20 cellular contexts compared by ENCODE assay signal in the genomic region with DNA sequence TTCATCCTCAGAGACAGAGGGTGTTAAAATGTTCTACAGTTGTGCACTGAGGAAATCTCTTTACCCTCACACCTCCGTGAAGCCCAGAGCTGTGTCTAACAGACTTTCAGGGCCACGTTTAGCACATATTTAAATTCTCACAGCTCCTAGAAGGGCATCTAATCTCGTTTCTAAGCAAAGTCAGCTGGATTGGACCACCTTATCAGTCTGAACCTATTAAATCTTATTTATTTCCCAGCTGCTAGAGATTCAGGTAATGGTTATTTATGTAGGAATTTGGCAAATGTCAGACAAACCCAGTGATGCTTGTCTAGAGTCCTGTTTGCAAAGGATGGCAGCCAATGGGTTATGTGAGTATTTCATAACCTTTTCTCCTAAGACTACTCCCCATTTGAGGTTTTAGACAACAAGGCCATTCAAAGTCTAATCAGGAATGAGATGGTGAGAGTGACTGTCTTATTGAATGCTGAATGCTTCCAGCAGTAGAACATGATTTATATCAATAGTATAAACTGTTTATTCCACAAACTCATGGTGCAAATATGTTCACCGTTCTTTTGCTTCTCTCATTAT. TPM values are rescaled to one million over a fixed set of nuclear protein-coding genes. Genes with fewer than 3 reads are reported as not detected.
A peak's percentile ranks its signal among the peaks of the same experiment; 100 is the strongest.
DNase-seq lines count a peak whose midpoint lies in the region; FAIRE-seq and TF ChIP-seq lines count a peak whose summit lies in the region.
"Had no signal": no experiment of that assay in that cellular context is flagged by ENCODE, and none has a peak within 500 bp of the region (broad histone marks: within the 10 kb centered on the region; RNA-seq: fewer than 3 reads in every experiment).

No MANE protein-coding gene starts in this region.

- no peak for TF ChIP-seq RAD21 in H1 (IDR thresholded peaks at IDR 0.05 in 1 of 2, conservative IDR thresholded peaks at IDR 0.05 in 1 of 2; ENCODE audit: low read depth in 2 of 2, low read length in 2 of 2)

- H3K27me3 ChIP-seq in mammary epithelial cell (ENCODE audit: insufficient read depth, low read length) (no peaks in the 10 kb centered on the region), breast epithelium (no peaks in the 10 kb centered on the region), H1 (replicated peaks in 1 of 4; ENCODE audit: control insufficient read depth in 3 of 4, extremely low read depth in 1 of 4, insufficient read depth in 3 of 4, low read length in 3 of 4) (no peaks in the 10 kb centered on the region), testis (no peaks in the 10 kb centered on the region)

- no TSS peak for BruUV-seq in mammary epithelial cell (replicated peaks; lab: Mats Ljungman, UMichigan)

- no peaks in the 10 kb centered on the region for H3K9me3 ChIP-seq in mammary epithelial cell (replicated peaks; ENCODE audit: insufficient read depth, low read length)
- H3K9me3 ChIP-seq in breast epithelium, result no peaks in the 10 kb centered on the region
- H3K9me3 ChIP-seq in H1 (ENCODE audit: insufficient read depth in 2 of 2, low read depth in 1 of 2, low read length in 1 of 2), result no peaks in the 10 kb centered on the region
- H3K9me3 ChIP-seq in testis, result no peaks in the 10 kb centered on the region

- no peak overlapping the region for H3K9ac ChIP-seq in mammary epithelial cell (ENCODE audit: insufficient read depth, low read length)
- no peak overlapping the region; a peak in 1 of 7 replicates for H3K9ac ChIP-seq in H1 (replicated peaks in 1 of 4; ENCODE audit: extremely low read depth in 1 of 4, low read depth in 3 of 4, low read length in 3 of 4)

- H4K20me1 ChIP-seq in mammary epithelial cell (ENCODE audit: insufficient read depth, low read length) (no peaks in the 10 kb centered on the region), H1 (replicated peaks in 1 of 2; ENCODE audit: control insufficient read depth in 1 of 2, insufficient read depth in 2 of 2, low read length in 2 of 2) (no peaks in the 10 kb centered on the region)

- no peak for FAIRE-seq in H1 (lab: Jason Lieb, UNC)
- FAIRE-seq: GM12891, GM18507 had no signal

- peak overlapping the region; percentile 83 for H2BK120ac ChIP-seq in H1 (replicated peaks; ENCODE audit: low read depth, low read length)

- TF ChIP-seq EP300 in H1 (IDR thresholded peaks at IDR 0.05; ENCODE audit: borderline replicate concordance in 1 of 2, low read depth in 2 of 2, low read length in 2 of 2), result no peak

- dilution Hi-C loops in mammary epithelial cell (cut with HindIII; ENCODE audit: low sequenced_read_pairs), result no loop called here

- H3K4me3 ChIP-seq in mammary epithelial cell (replicated peaks in 1 of 3; ENCODE audit: insufficient read depth in 1 of 3, low read depth in 2 of 3, low read length in 3 of 3) (no peak overlapping the region), breast epithelium (no peak overlapping the region), H1 (ENCODE audit: extremely low read depth in 1 of 4, insufficient read depth in 2 of 4, low read depth in 3 of 4, low read length in 4 of 4) (no peak overlapping the region), testis (no peak overlapping the region)

- H3K23ac ChIP-seq in H1 (ENCODE audit: insufficient read length), result no peak overlapping the region

- H3K23me2 ChIP-seq in H1 (ENCODE audit: low read depth, low read length), result 0 out of 2 replicates have a peak, but pooled peaks cover 2% of the 10 kb centered on the region

- peak overlapping the region; percentile 42 for H3K18ac ChIP-seq in H1 (ENCODE audit: extremely low read depth, low read length)

- H4K8ac ChIP-seq in H1 (ENCODE audit: extremely low read depth, insufficient read depth, low read length), result no peak overlapping the region

- no peak overlapping the region for H4K5ac ChIP-seq in H1 (ENCODE audit: insufficient read length, low read depth, low read length)

- peak overlapping the region; percentile 62; the same call in 1 of the 2 replicates for H2BK5ac ChIP-seq in H1 (ENCODE audit: low read depth, low read length)

- no peak overlapping the region for H3K4ac ChIP-seq in H1 (replicated peaks; ENCODE audit: insufficient read length, low read depth, low read length)

- H3K79me2 ChIP-seq in mammary epithelial cell (ENCODE audit: insufficient read depth, low read length), result no peaks in the 10 kb centered on the region
- H3K79me2 ChIP-seq in H1 (ENCODE audit: control insufficient read depth in 1 of 2, insufficient read depth in 2 of 2, low read length in 2 of 2), result no peaks in the 10 kb centered on the region

- CTCF ChIA-PET in mammary epithelial cell (lab: Charles Lee; ENCODE audit: low non-redundant PET) (interaction anchor here (0.6 kb wide), 1 partner anchor 14 kb away, joined by 4 read pairs; no protein-coding TSS in a partner anchor), H1 (lab: Charles Lee; ENCODE audit: partially characterized antibody) (interaction anchor here (0.6 to 2.2 kb wide), 5 partner anchors 9 to 146 kb away, joined by 3 to 8 read pairs (median 3); no protein-coding TSS in a partner anchor), RWPE1 (lab: Yijun Ruan, JAX) (no interaction called here)

- intact Hi-C loops in mammary epithelial cell (cut with micrococcal nuclease), result no loop called here
- intact Hi-C loops in breast epithelium (cut with DNase I; ENCODE audit: low total_unique reads), result no loop called here
- intact Hi-C loops in testis (cut with DNase I; ENCODE audit: low total_unique reads), result no loop called here

- H2BK20ac ChIP-seq in H1 (ENCODE audit: low read length), result peak overlapping the region; percentile 94; the same call in 1 of the 2 replicates

- H3K36me3 ChIP-seq in mammary epithelial cell (ENCODE audit: insufficient read depth, low read length), result no peaks in the 10 kb centered on the region
- H3K36me3 ChIP-seq in breast epithelium, result no peaks in the 10 kb centered on the region
- H3K36me3 ChIP-seq in H1 (ENCODE audit: control insufficient read depth in 2 of 4, insufficient read depth in 4 of 4, low read length in 3 of 4), result no peaks in the 10 kb centered on the region
- no peaks in the 10 kb centered on the region for H3K36me3 ChIP-seq in testis (ENCODE audit: low read depth, missing control alignments)

- H3K4me2 ChIP-seq in mammary epithelial cell (ENCODE audit: insufficient read depth, low read depth, low read length), result no peak overlapping the region
- peak overlapping the region; percentile 54 to 65; a peak in 2 of 4 replicates for H3K4me2 ChIP-seq in H1 (ENCODE audit: insufficient read depth in 1 of 2, low read depth in 2 of 2, low read length in 2 of 2)

- TF ChIP-seq CTCF in mammary epithelial cell (conservative IDR thresholded peaks at IDR 0.05 in 1 of 2, IDR thresholded peaks at IDR 0.05 in 1 of 2; ENCODE audit: extremely low read depth in 1 of 2, insufficient read depth in 1 of 2, low read depth in 1 of 2, low read length in 2 of 2), result no peak
- TF ChIP-seq CTCF in breast epithelium (IDR thresholded peaks at IDR 0.05), result no peak
- TF ChIP-seq CTCF in H1 (IDR thresholded peaks at IDR 0.05; ENCODE audit: control extremely low read depth in 1 of 3, insufficient read depth in 1 of 3, low read depth in 1 of 3, low read length in 3 of 3), result no peak
- no peak for TF ChIP-seq CTCF in testis (IDR thresholded peaks at IDR 0.05)
- no peak for TF ChIP-seq CTCF in RWPE1 (conservative IDR thresholded peaks at IDR 0.05; ENCODE audit: low read depth)

- no peaks in the 10 kb centered on the region for H3K4me1 ChIP-seq in mammary epithelial cell (ENCODE audit: insufficient read depth, low read length)
- H3K4me1 ChIP-seq in breast epithelium, result no peaks in the 10 kb centered on the region
- peaks cover 3 to 17% (median 10%) of the 10 kb centered on the region in 4 experiments for H3K4me1 ChIP-seq in H1 (replicated peaks in 1 of 4; ENCODE audit: control insufficient read depth in 3 of 4, insufficient read depth in 4 of 4, low read length in 3 of 4)
- no peaks in the 10 kb centered on the region for H3K4me1 ChIP-seq in testis

- WGBS in mammary epithelial cell (ENCODE audit: low coverage, missing lambda C conversion rate), result 31% methylated on average over 4 of the region's 4 CpGs
- 84% methylated on average over 4 of the region's 4 CpGs; no CpG with 5 or more reads in 1 of the 2 experiments for WGBS in H1 (ENCODE audit: extremely low coverage in 1 of 2, insufficient coverage in 1 of 2, insufficient read length in 1 of 2, insufficient replicate concordance in 2 of 2, low coverage in 1 of 2, low lambda C conversion rate in 2 of 2, missing lambda C conversion rate in 1 of 2), 2 experiments
- WGBS in testis, 2 donors, result 42 to 48% methylated on average over 4 of the region's 4 CpGs

- TF ChIP-seq POLR2A in breast epithelium (IDR thresholded peaks at IDR 0.05), result no peak
- TF ChIP-seq POLR2A in H1 (IDR thresholded peaks at IDR 0.05; ENCODE audit: control extremely low read depth in 1 of 2, low read depth in 2 of 2, low read length in 2 of 2), result no peak
- TF ChIP-seq POLR2A in testis (IDR thresholded peaks at IDR 0.05), result no peak

- no peak overlapping the region for H2AFZ ChIP-seq in mammary epithelial cell (ENCODE audit: low read depth, low read length)
- H2AFZ ChIP-seq in H1 (ENCODE audit: low read length), result peak overlapping the region; percentile 62; the same call in 1 of the 2 replicates

- peak overlapping the region; percentile 94; the same call in 1 of the 2 replicates for H2BK12ac ChIP-seq in H1 (ENCODE audit: low read depth, low read length)

- H3K27ac ChIP-seq in mammary epithelial cell (ENCODE audit: insufficient read depth, low read depth, low read length) (no peak overlapping the region), breast epithelium (no peak overlapping the region), H1 (ENCODE audit: low read depth, low read length) (no peak overlapping the region), testis (peak overlapping the region; percentile 20 to 25), RWPE1 (no peak overlapping the region)

- H4K91ac ChIP-seq in H1 (replicated peaks; ENCODE audit: insufficient read length, low read length), result peak overlapping the region; percentile 68

- in situ Hi-C loops in mammary epithelial cell (cut with MboI; ENCODE audit: low sequenced_read_pairs in 2 of 2), result no loop called here

- no peak overlapping the region for H3K56ac ChIP-seq in H1 (replicated peaks; ENCODE audit: insufficient read length, low read depth, low read length)

- POLR2A ChIA-PET in H1 (lab: Charles Lee; ENCODE audit: partially characterized antibody) (interaction anchor here (0.6 to 0.8 kb wide), 2 partner anchors 11 to 107 kb away, joined by 3 read pairs; no protein-coding TSS in a partner anchor), RWPE1 (lab: Yijun Ruan, JAX; ENCODE audit: low non-redundant PET) (no interaction called here)

- DNase-seq in mammary epithelial cell (peak; percentile 16), breast epithelium (ENCODE audit: low spot score in 2 of 2) (no peak), H1 (ENCODE audit: low read depth in 1 of 2, low spot score in 2 of 2) (no peak), left kidney (ENCODE audit: low read depth, low spot score) (peak; percentile 45), testis (no peak), RWPE1 (ENCODE audit: low spot score) (no peak), NCI-H526 treated with DMSO at 0.1 percent for 48 hours (lab: John Stamatoyannopoulos, UW) (no peak)
- no peak for DNase-seq in activated T-cell treated with anti-CD3 and anti-CD28 coated beads, Interleukin-2, amount 50 U/mL, for 48 hours
- DNase-seq: COR-L47, Karpas-422, MM.1S, NCI-H1092, NCI-H1694, NCI-H2081 treated with DMSO at 0.1 percent for 48 hours, NCI-H446 treated with DMSO at 0.1 percent for 48 hours, NCI-H748 treated with DMSO at 0.1 percent for 48 hours, RPMI8226, SIG-M5 had no signal

- no peaks in the 10 kb centered on the region for H3K79me1 ChIP-seq in H1 (ENCODE audit: low read depth, low read length)

- H2BK15ac ChIP-seq in H1 (ENCODE audit: low read length), result no peak overlapping the region

- H2AK5ac ChIP-seq in H1 (ENCODE audit: low read depth, low read length), result no peak overlapping the region

- H3K14ac ChIP-seq in H1 (ENCODE audit: insufficient read length), result no peak overlapping the region

RNA-seq across cellular contexts. Expression of a gene that starts 54.8 kb away (rescaled TPM):
- total RNA-seq in mammary epithelial cell, result 10 to 100 TPM; 90.4 to 91.7 TPM
- polyA plus RNA-seq in mammary epithelial cell, result 51.5 TPM
- 88.4 TPM for polyA minus RNA-seq in mammary epithelial cell
- 100 to 1,000 TPM in 1 of 3 donors, 10 to 100 TPM in 2; 88.3 to 136 (median 99.6) TPM for total RNA-seq in breast epithelium
- 67.3 and 69.1 TPM in 2 replicates for total RNA-seq in H1 (2021; fragmentation: NEBNext Ultra II Directional; extraction: Animal tissue kit (Norgen Biotek cat#: 25700))
- polyA plus RNA-seq in H1 (2011; rRNA removed), result 20.7 and 27.0 TPM in 2 replicates
- 33.5 TPM for polyA plus RNA-seq in H1 (2011; cell fraction: cytosol; rRNA removed)
- 28.0 TPM for polyA plus RNA-seq in H1 (2011; cell fraction: nucleus; rRNA removed)
- 35.6 to 50.5 TPM (median 42.4 TPM) in 4 replicates for polyA plus RNA-seq in H1 (2012, experiment 1 of 2)
- polyA plus RNA-seq in H1 (2012, experiment 2 of 2), result 6.3 TPM
- 28.8 TPM for polyA plus RNA-seq in H1 (2013, experiment 1 of 2)
- 29.6 TPM for polyA plus RNA-seq in H1 (2013, experiment 2 of 2)
- polyA minus RNA-seq in H1 (2011; rRNA and poly(A)+ RNA removed), result 164 and 189 TPM in 2 replicates
- 65.8 TPM for polyA minus RNA-seq in H1 (2011; cell fraction: cytosol; rRNA and poly(A)+ RNA removed)
- 349 TPM for polyA minus RNA-seq in H1 (2011; cell fraction: nucleus; rRNA and poly(A)+ RNA removed)
- total RNA-seq in testis, result 100 to 1,000 TPM; 142 to 169 TPM
- polyA plus RNA-seq in testis (ENCODE audit: insufficient read depth, low read depth, low replicate concordance), result 47.4 TPM

Comparison
In these comparisons a context has a peak if more than half of its experiments do, and no peak if none do; other contexts are left out.
1. DNase-seq: peak in mammary epithelial cell (single experiment) and left kidney (single experiment); none in breast epithelium (0 of 2), H1 (0 of 2), testis (single experiment), RWPE1 (single experiment), NCI-H526 treated with DMSO at 0.1 percent for 48 hours (single experiment) and activated T-cell treated with anti-CD3 and anti-CD28 coated beads, Interleukin-2, amount 50 U/mL, for 48 hours (0 of 2).
2. H3K27ac ChIP-seq: peak in testis (2 of 2); none in mammary epithelial cell (single experiment), breast epithelium (0 of 2), H1 (single experiment) and RWPE1 (single experiment).